In the genomic region with DNA sequence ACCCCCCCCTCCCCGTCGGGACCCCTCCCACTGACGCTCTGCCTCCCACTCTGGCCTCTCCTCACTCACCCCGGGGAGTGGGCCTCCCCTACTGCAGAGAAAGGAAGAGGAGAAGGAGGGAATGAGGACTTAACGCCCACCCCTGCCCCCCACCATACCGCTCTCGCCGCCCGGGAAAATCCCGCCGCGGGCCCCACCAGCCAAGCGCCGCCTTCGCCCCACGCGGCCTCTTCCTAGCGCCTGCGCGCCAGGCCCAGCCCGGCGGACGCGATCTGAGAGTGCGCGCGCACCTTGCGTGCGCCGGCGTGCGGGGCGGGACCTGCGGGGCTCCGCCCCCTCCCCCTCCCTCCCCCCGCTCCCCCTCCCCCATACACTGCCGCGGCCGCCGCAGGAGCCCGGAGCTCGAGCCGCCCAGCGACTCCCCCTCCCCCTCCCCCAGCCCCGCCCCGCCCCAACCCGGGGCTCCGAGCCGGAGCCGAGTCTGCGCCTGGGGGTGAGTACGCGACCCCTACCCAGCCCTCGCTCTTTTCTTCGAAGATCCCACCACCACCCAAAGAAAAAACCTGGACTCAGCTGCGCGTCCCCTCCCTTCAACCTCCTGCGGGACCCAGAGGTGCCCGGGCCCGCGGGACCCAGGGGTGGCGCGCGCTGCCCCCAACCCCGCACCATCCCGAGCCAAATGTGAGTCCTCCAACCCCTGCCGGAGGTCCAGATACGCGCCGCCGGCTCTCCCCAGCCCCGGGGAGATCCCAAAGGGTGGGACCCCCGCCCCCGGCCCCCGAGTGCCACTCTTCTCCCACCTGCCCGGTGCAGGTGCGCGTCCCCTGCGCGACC, we compare ENCODE assay signal across 1 cellular context.
TF ChIP-seq lines count a peak whose summit lies in the region.

A gene (minus strand): TSS at position 267 of the 834 bp plus-strand sequence. CDS start 10,841 bp downstream, outside the sequence.
A gene (plus strand): TSS at position 369 of the 834 bp plus-strand sequence. CDS start 7,031 bp downstream, outside the sequence.

TF ChIP-seq in SK-N-SH treated with all-trans-retinoic acid at 6 μM for 48 hours, 23 proteins besides CTCF, POLR2A, EP300 and RAD21 (continued from another document):
- TF ChIP-seq, protein P1, sequence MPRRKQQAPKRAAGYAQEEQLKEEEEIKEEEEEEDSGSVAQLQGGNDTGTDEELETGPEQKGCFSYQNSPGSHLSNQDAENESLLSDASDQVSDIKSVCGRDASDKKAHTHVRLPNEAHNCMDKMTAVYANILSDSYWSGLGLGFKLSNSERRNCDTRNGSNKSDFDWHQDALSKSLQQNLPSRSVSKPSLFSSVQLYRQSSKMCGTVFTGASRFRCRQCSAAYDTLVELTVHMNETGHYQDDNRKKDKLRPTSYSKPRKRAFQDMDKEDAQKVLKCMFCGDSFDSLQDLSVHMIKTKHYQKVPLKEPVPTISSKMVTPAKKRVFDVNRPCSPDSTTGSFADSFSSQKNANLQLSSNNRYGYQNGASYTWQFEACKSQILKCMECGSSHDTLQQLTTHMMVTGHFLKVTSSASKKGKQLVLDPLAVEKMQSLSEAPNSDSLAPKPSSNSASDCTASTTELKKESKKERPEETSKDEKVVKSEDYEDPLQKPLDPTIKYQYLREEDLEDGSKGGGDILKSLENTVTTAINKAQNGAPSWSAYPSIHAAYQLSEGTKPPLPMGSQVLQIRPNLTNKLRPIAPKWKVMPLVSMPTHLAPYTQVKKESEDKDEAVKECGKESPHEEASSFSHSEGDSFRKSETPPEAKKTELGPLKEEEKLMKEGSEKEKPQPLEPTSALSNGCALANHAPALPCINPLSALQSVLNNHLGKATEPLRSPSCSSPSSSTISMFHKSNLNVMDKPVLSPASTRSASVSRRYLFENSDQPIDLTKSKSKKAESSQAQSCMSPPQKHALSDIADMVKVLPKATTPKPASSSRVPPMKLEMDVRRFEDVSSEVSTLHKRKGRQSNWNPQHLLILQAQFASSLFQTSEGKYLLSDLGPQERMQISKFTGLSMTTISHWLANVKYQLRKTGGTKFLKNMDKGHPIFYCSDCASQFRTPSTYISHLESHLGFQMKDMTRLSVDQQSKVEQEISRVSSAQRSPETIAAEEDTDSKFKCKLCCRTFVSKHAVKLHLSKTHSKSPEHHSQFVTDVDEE (CRISPR knock-in tag; IDR thresholded peaks at IDR 0.05): no peak
- TF ChIP-seq TCF4 (CRISPR knock-in tag; IDR thresholded peaks at IDR 0.05; ENCODE audit: borderline replicate concordance) (no peak), GLIS3 (CRISPR knock-in tag; IDR thresholded peaks at IDR 0.05) (no peak), OSR1 (CRISPR knock-in tag; IDR thresholded peaks at IDR 0.05) (no peak), ZC3H10 (CRISPR knock-in tag; IDR thresholded peaks at IDR 0.05) (no peak), ZFP30 (CRISPR knock-in tag; IDR thresholded peaks at IDR 0.05) (no peak), TOX (CRISPR knock-in tag; IDR thresholded peaks at IDR 0.05; ENCODE audit: borderline replicate concordance) (no peak)
- TF ChIP-seq, protein P2, sequence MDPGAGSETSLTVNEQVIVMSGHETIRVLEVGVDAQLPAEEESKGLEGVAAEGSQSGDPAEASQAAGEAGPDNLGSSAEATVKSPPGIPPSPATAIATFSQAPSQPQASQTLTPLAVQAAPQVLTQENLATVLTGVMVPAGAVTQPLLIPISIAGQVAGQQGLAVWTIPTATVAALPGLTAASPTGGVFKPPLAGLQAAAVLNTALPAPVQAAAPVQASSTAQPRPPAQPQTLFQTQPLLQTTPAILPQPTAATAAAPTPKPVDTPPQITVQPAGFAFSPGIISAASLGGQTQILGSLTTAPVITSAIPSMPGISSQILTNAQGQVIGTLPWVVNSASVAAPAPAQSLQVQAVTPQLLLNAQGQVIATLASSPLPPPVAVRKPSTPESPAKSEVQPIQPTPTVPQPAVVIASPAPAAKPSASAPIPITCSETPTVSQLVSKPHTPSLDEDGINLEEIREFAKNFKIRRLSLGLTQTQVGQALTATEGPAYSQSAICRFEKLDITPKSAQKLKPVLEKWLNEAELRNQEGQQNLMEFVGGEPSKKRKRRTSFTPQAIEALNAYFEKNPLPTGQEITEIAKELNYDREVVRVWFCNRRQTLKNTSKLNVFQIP (CRISPR knock-in tag; IDR thresholded peaks at IDR 0.05; ENCODE audit: borderline replicate concordance, low read depth): no peak
TF ChIP-seq in SK-N-SH treated with all-trans-retinoic acid at 6 μM for 48 hours: peak in this region for 0.
